ENCODE assay signal across 9 cellular contexts in the genomic region with DNA sequence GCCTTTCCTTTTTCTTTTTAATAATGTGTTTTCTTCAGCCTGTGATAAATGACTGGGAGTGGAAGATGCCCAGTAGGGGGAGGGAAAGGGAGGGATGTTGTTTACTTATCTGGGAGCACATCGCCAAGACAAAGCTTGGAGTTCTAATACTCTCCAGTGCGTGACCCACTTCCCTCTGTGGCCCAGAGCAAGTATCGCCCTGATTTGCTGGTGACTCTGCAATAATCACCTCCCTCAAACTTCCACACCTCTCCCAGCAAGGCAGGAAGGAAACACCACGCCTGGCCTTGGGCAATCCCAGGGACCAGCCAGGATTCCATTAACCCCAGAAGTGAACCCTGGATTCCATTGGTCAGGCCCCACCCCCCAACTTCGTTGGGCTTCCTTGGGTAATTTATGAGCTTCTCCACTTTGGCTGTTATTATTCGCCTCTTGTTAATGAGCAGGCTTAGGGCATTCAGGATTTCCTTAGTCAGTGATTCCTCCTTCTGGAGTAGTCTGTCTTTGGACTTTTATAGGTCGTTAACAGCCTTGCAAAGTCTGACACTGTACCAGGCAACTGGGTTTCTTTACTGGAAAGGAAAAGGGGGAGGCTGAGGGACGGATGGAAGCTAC. TPM values are rescaled to one million over a fixed set of nuclear protein-coding genes. Genes with fewer than 3 reads are reported as not detected.
DNase-seq lines count a peak whose midpoint lies in the region; ATAC-seq, FAIRE-seq and TF ChIP-seq lines count a peak whose summit lies in the region.
"Had no signal": no experiment of that assay in that cellular context is flagged by ENCODE, and none has a peak within 500 bp of the region (broad histone marks: within the 10 kb centered on the region; RNA-seq: fewer than 3 reads in every experiment).

No MANE protein-coding gene starts in this region.

- H3K4me3 Mint-ChIP-seq in activated CD4-positive, alpha-beta memory T cell treated with anti-CD3 and anti-CD28 coated beads for 36 hours: no peak overlapping the region

- H3K9me3 ChIP-seq in small intestine (ENCODE audit: control insufficient read depth, low read depth): no peaks in the 10 kb centered on the region

- H3K4me3 ChIP-seq in WI38 (ENCODE audit: low read depth, low read length) (peak overlapping the region; percentile 42), small intestine (ENCODE audit: low read depth in 1 of 2, low read length in 2 of 2) (no peak overlapping the region)

- TF ChIP-seq POLR2A in H54 (IDR thresholded peaks at IDR 0.05; ENCODE audit: low read depth, low read length): no peak

- no peak overlapping the region for H3K27ac Mint-ChIP-seq in activated CD4-positive, alpha-beta memory T cell treated with anti-CD3 and anti-CD28 coated beads for 36 hours

- H3K27me3 ChIP-seq in small intestine (ENCODE audit: control insufficient read depth in 2 of 2, insufficient read depth in 2 of 2, low read length in 2 of 2): no peaks in the 10 kb centered on the region

- no peaks in the 10 kb centered on the region for H3K36me3 ChIP-seq in small intestine (ENCODE audit: control insufficient read depth in 2 of 2, insufficient read depth in 2 of 2, low read length in 2 of 2)

- no peak for ATAC-seq in GM21423 (IDR thresholded peaks at IDR 0.05; ENCODE audit: unreplicated experiment)
- no peak for ATAC-seq in GM21390 (IDR thresholded peaks at IDR 0.05; ENCODE audit: unreplicated experiment)

- H3K36me3 Mint-ChIP-seq in activated CD4-positive, alpha-beta memory T cell treated with anti-CD3 and anti-CD28 coated beads for 36 hours: no peaks in the 10 kb centered on the region

- peaks cover 7% of the 10 kb centered on the region for H3K27me3 Mint-ChIP-seq in activated CD4-positive, alpha-beta memory T cell treated with anti-CD3 and anti-CD28 coated beads for 36 hours

- 18 to 30% (median 30%) methylated on average over 8 of the region's 8 CpGs for WGBS in small intestine, 3 donors

- no peaks in the 10 kb centered on the region for H3K9me3 Mint-ChIP-seq in activated CD4-positive, alpha-beta memory T cell treated with anti-CD3 and anti-CD28 coated beads for 36 hours

- DNase-seq in H54 (ENCODE audit: insufficient read length, low spot score) (peak; percentile 33), islet precursor cell (peak; percentile 72), small intestine (peak; percentile 93)
- no peak for DNase-seq in activated CD4-positive, alpha-beta memory T cell treated with anti-CD3 and anti-CD28 coated beads for 36 hours
- no peak for DNase-seq in activated CD4-positive, alpha-beta T cell treated with anti-CD3 and anti-CD28 coated beads, Interleukin-2, amount 50 U/mL, for 48 hours
- DNase-seq: activated effector memory CD4-positive, alpha-beta T cell treated with anti-CD3 and anti-CD28 coated beads, Interleukin-2, amount 50 U/mL, for 16 hours had no signal

- intact Hi-C loops in activated CD4-positive, alpha-beta memory T cell treated with anti-CD3 and anti-CD28 coated beads for 36 hours (cut with micrococcal nuclease): no loop called here

- POLR2A ChIA-PET in activated CD4-positive, alpha-beta memory T cell treated with anti-CD3 and anti-CD28 coated beads for 36 hours (lab: Charles Lee): no interaction called here

- H3K4me1 Mint-ChIP-seq in activated CD4-positive, alpha-beta memory T cell treated with anti-CD3 and anti-CD28 coated beads for 36 hours (ENCODE audit: low read depth): no peaks in the 10 kb centered on the region

- TF ChIP-seq CTCF in WI38 (IDR thresholded peaks at IDR 0.05; ENCODE audit: low read depth, low read length): no peak

- peak overlapping the region in 1 of 2 donors; percentile 77 for H3K27ac ChIP-seq in small intestine (ENCODE audit: low read depth in 1 of 2, low read length in 1 of 2)

- CTCF ChIA-PET in activated CD4-positive, alpha-beta memory T cell treated with anti-CD3 and anti-CD28 coated beads for 36 hours (lab: Charles Lee): interaction anchor here (0.6 to 0.8 kb wide), 3 partner anchors 95 to 144 kb away, joined by 3 to 4 read pairs (median 3); no protein-coding TSS in a partner anchor

- no peak for FAIRE-seq in H54 (lab: Jason Lieb, UNC)
- no peak for FAIRE-seq in small intestine (lab: Jason Lieb, UNC)

- peaks cover 2 to 11% of the 10 kb centered on the region in 2 donors for H3K4me1 ChIP-seq in small intestine (ENCODE audit: control insufficient read depth in 2 of 2, insufficient read depth in 1 of 2, low read depth in 1 of 2, low read length in 1 of 2)

RNA-seq across cellular contexts. Expression of a gene that starts 24.3 kb away (rescaled TPM):
- polyA plus RNA-seq in small intestine: under 1 TPM in 2 of 3 donors, not detected in 1; 0.28 to 0.67 TPM
- total RNA-seq in activated CD4-positive, alpha-beta memory T cell treated with anti-CD3 and anti-CD28 coated beads for 36 hours: not detected

Comparison
In these comparisons a context has a peak if more than half of its experiments do, and no peak if none do; other contexts are left out.
1. DNase-seq: peak in H54 (single experiment), islet precursor cell (single experiment) and small intestine (single experiment); none in activated CD4-positive, alpha-beta memory T cell treated with anti-CD3 and anti-CD28 coated beads for 36 hours (single experiment) and activated CD4-positive, alpha-beta T cell treated with anti-CD3 and anti-CD28 coated beads, Interleukin-2, amount 50 U/mL, for 48 hours (0 of 2).